8 cellular contexts compared by ENCODE assay signal in genomic region chr12:7219599-7220243, GRCh38. TPM values are rescaled to one million over a fixed set of nuclear protein-coding genes. Genes with fewer than 3 reads are reported as not detected.
DNase-seq lines count a peak whose midpoint lies in the region; ATAC-seq and TF ChIP-seq lines count a peak whose summit lies in the region.

No MANE protein-coding gene starts in this region.

- H3K9me3 ChIP-seq in smooth muscle cell (replicated peaks; ENCODE audit: low read depth): no peaks in the 10 kb centered on the region

- no peak overlapping the region for H3K4me3 ChIP-seq in astrocyte of the spinal cord (ENCODE audit: low read depth, low read length)
- H3K4me3 ChIP-seq in smooth muscle cell: no peak overlapping the region

- 17% methylated on average over 3 of the region's 3 CpGs for WGBS in smooth muscle cell (ENCODE audit: low lambda C conversion rate)

- H3K9ac ChIP-seq in smooth muscle cell (ENCODE audit: low read depth): no peak overlapping the region

- H3F3A ChIP-seq in smooth muscle cell (ENCODE audit: low read depth): no peaks in the 10 kb centered on the region

- no peak overlapping the region for H3K27ac ChIP-seq in smooth muscle cell (ENCODE audit: low read depth)

- H3K36me3 ChIP-seq in smooth muscle cell (ENCODE audit: low read depth): no peaks in the 10 kb centered on the region

- H4K20me1 ChIP-seq in smooth muscle cell (ENCODE audit: low read depth): no peaks in the 10 kb centered on the region

- ATAC-seq in HG02588 (IDR thresholded peaks at IDR 0.05; ENCODE audit: unreplicated experiment): no peak

- H3K27me3 ChIP-seq in smooth muscle cell (ENCODE audit: low read depth): no peaks in the 10 kb centered on the region

- H3K79me2 ChIP-seq in smooth muscle cell (ENCODE audit: low read depth): no peaks in the 10 kb centered on the region

- H3K4me2 ChIP-seq in smooth muscle cell: no peak overlapping the region

- no peak overlapping the region for H2AFZ ChIP-seq in smooth muscle cell (ENCODE audit: low read depth)

- TF ChIP-seq CTCF in astrocyte of the spinal cord (IDR thresholded peaks at IDR 0.05; ENCODE audit: low read depth, low read length): peak; percentile 85
- peak; percentile 87 for TF ChIP-seq CTCF in smooth muscle cell (IDR thresholded peaks at IDR 0.05; ENCODE audit: borderline replicate concordance, insufficient read depth, poor library complexity, severe bottlenecking)

- in situ Hi-C loops in astrocyte of the spinal cord (cut with HindIII; ENCODE audit: low sequenced_read_pairs): no loop called here

- peak; percentile 19 for DNase-seq in DMS153 treated with DMSO at 0.1 percent for 48 hours (lab: John Stamatoyannopoulos, UW; ENCODE audit: unreplicated experiment)
- no peak for DNase-seq in DMS153 (lab: John Stamatoyannopoulos, UW)
- DNase-seq in NCI-H1694 treated with DMSO at 0.1 percent for 48 hours (lab: John Stamatoyannopoulos, UW): peak; percentile 85
- peak; percentile 66 for DNase-seq in T-helper 9 cell
- DNase-seq in astrocyte of the spinal cord (ENCODE audit: low read depth, low spot score): peak; percentile 64
- DNase-seq in iPS DF 19.7 (ENCODE audit: low read depth, low spot score): peak; percentile 54
- no peak for DNase-seq in smooth muscle cell (lab: John Stamatoyannopoulos, UW; ENCODE audit: unreplicated experiment)

- H3K4me1 ChIP-seq in smooth muscle cell (ENCODE audit: low read depth): no peaks in the 10 kb centered on the region

RNA-seq across cellular contexts. Expression of gene PEX5, which starts 30.2 kb away (rescaled TPM):
- 6.6 and 13.2 TPM in 2 replicates for total RNA-seq in smooth muscle cell
- polyA plus RNA-seq in smooth muscle cell: 8.3 and 8.9 TPM in 2 replicates

Comparison
In these comparisons a context has a peak if more than half of its experiments do, and no peak if none do; other contexts are left out.
1. DNase-seq: peak in DMS153 treated with DMSO at 0.1 percent for 48 hours (single experiment), NCI-H1694 treated with DMSO at 0.1 percent for 48 hours (single experiment), T-helper 9 cell (single experiment), astrocyte of the spinal cord (single experiment) and iPS DF 19.7 (single experiment); none in DMS153 (single experiment) and smooth muscle cell (single experiment).